10 cellular contexts compared by ENCODE assay signal in the genomic region with DNA sequence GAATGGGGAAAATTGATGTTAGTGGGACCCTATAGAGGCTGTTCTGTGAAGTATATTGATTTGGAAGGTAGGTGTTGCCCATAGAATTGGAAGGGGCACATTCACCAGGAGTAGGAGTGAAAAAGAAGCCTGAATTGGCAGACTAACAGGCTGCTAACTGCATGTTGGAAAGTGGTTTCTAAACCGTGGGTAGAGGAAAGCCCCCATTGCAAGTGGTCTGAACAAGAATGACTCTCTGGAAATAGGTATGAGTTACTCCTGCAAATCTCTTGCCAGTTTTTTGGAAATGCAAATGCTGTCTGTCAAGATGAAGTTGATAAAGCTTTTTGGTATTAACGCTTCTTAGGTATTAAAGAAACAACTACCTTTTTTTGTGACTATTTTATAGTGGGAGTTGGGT. TPM values are rescaled to one million over a fixed set of nuclear protein-coding genes. Genes with fewer than 3 reads are reported as not detected.
DNase-seq lines count a peak whose midpoint lies in the region; ATAC-seq, FAIRE-seq and TF ChIP-seq lines count a peak whose summit lies in the region.
"Had no signal": no experiment of that assay in that cellular context is flagged by ENCODE, and none has a peak within 500 bp of the region (broad histone marks: within the 10 kb centered on the region; RNA-seq: fewer than 3 reads in every experiment).

No MANE protein-coding gene starts in this region.

- H3K27ac ChIP-seq in BLaER1, result no peak overlapping the region

- peaks cover 45% of the 10 kb centered on the region for H3K4me1 ChIP-seq in BLaER1

- H3K9ac ChIP-seq in BLaER1, result peak overlapping the region; percentile 94

- H3K36me3 Mint-ChIP-seq in activated T-helper 1 cell treated with anti-CD3 and anti-CD28 coated beads, Interleukin-12 subunit alpha, Interleukin-12 subunit beta, Interleukin-2, Interleukin-4 antibody, amounts not matched to agents 30 ng/mL and 10 ng/mL and 1 ng/mL, durations not matched to agents 14 hours and 24 hours and 36 hours (ENCODE audit: low read depth), result peaks cover 42% of the 10 kb centered on the region
- H3K36me3 Mint-ChIP-seq in mesothelial cell of epicardium, result peaks cover 7% of the 10 kb centered on the region

- peak overlapping the region; percentile 93 for H3K4me2 ChIP-seq in BLaER1

- peak overlapping the region; percentile 98 for H3K4me3 Mint-ChIP-seq in activated T-helper 1 cell treated with anti-CD3 and anti-CD28 coated beads, Interleukin-12 subunit alpha, Interleukin-12 subunit beta, Interleukin-2, Interleukin-4 antibody, amounts not matched to agents 30 ng/mL and 10 ng/mL and 1 ng/mL, durations not matched to agents 14 hours and 24 hours and 36 hours
- H3K4me3 Mint-ChIP-seq in mesothelial cell of epicardium, result peak overlapping the region; percentile 88

- peaks cover 16% of the 10 kb centered on the region for H3K27me3 Mint-ChIP-seq in activated T-helper 1 cell treated with anti-CD3 and anti-CD28 coated beads, Interleukin-12 subunit alpha, Interleukin-12 subunit beta, Interleukin-2, Interleukin-4 antibody, amounts not matched to agents 30 ng/mL and 10 ng/mL and 1 ng/mL, durations not matched to agents 14 hours and 24 hours and 36 hours (ENCODE audit: insufficient read depth)
- no peaks in the 10 kb centered on the region for H3K27me3 Mint-ChIP-seq in mesothelial cell of epicardium (ENCODE audit: low read depth)

- ATAC-seq in HG02571 (IDR thresholded peaks at IDR 0.05; ENCODE audit: unreplicated experiment), result no peak
- ATAC-seq: heart left ventricle had no signal

- H3K27ac Mint-ChIP-seq in activated T-helper 1 cell treated with anti-CD3 and anti-CD28 coated beads, Interleukin-12 subunit alpha, Interleukin-12 subunit beta, Interleukin-2, Interleukin-4 antibody, amounts not matched to agents 30 ng/mL and 10 ng/mL and 1 ng/mL, durations not matched to agents 14 hours and 24 hours and 36 hours, result peak overlapping the region; percentile 100
- H3K27ac Mint-ChIP-seq in mesothelial cell of epicardium, result peak overlapping the region; percentile 94

- H4K20me1 ChIP-seq in BLaER1, result peaks cover 72% of the 10 kb centered on the region

- H3K4me1 Mint-ChIP-seq in activated T-helper 1 cell treated with anti-CD3 and anti-CD28 coated beads, Interleukin-12 subunit alpha, Interleukin-12 subunit beta, Interleukin-2, Interleukin-4 antibody, amounts not matched to agents 30 ng/mL and 10 ng/mL and 1 ng/mL, durations not matched to agents 14 hours and 24 hours and 36 hours (ENCODE audit: low read depth), result peaks cover 69% of the 10 kb centered on the region
- H3K4me1 Mint-ChIP-seq in mesothelial cell of epicardium, result peaks cover 63% of the 10 kb centered on the region

- no peaks in the 10 kb centered on the region for H3K27me3 ChIP-seq in BLaER1
- H3K27me3 ChIP-seq: heart left ventricle had no signal

- no peaks in the 10 kb centered on the region for H3K9me3 Mint-ChIP-seq in activated T-helper 1 cell treated with anti-CD3 and anti-CD28 coated beads, Interleukin-12 subunit alpha, Interleukin-12 subunit beta, Interleukin-2, Interleukin-4 antibody, amounts not matched to agents 30 ng/mL and 10 ng/mL and 1 ng/mL, durations not matched to agents 14 hours and 24 hours and 36 hours
- no peaks in the 10 kb centered on the region for H3K9me3 Mint-ChIP-seq in mesothelial cell of epicardium

- peak; percentile 47 for FAIRE-seq in GM19239 (lab: Jason Lieb, UNC)

- no peaks in the 10 kb centered on the region for H3K9me3 ChIP-seq in BLaER1
- H3K9me3 ChIP-seq: heart left ventricle had no signal

- peaks cover 30% of the 10 kb centered on the region for H3K36me3 ChIP-seq in BLaER1

- TF ChIP-seq CTCF in mesothelial cell of epicardium (IDR thresholded peaks at IDR 0.05; ENCODE audit: unreplicated experiment), result no peak

- H3K4me3 ChIP-seq in BLaER1, result peak overlapping the region; percentile 81; the same call in 1 of the 2 replicates

- intact Hi-C loops in activated T-helper 1 cell treated with anti-CD3 and anti-CD28 coated beads, Interleukin-12 subunit alpha, Interleukin-12 subunit beta, Interleukin-2, Interleukin-4 antibody, amounts not matched to agents 30 ng/mL and 10 ng/mL and 1 ng/mL, durations not matched to agents 14 hours and 24 hours and 36 hours (cut with micrococcal nuclease), result loop anchor here (2.0 to 10.0 kb wide), 4 partner anchors 108 to 1244 kb away; partner anchors contain the start of genes NKIRAS1 and RPL15

- DNase-seq in GM19239 (ENCODE audit: insufficient read length, low spot score), result no peak
- DNase-seq in activated T-helper 1 cell treated with anti-CD3 and anti-CD28 coated beads, Interleukin-12 subunit alpha, Interleukin-12 subunit beta, Interleukin-2, Interleukin-4 antibody, amounts not matched to agents 30 ng/mL and 10 ng/mL and 1 ng/mL, durations not matched to agents 14 hours and 24 hours and 36 hours (ENCODE audit: low spot score), result no peak
- no peak for DNase-seq in mesothelial cell of epicardium (ENCODE audit: low spot score in 2 of 2, unreplicated experiment in 2 of 2)
- no peak for DNase-seq in HK-2 (ENCODE audit: unreplicated experiment)
- no peak for DNase-seq in A172 (ENCODE audit: low spot score)
- DNase-seq in iPS-NIHi11 (ENCODE audit: low spot score), result no peak
- DNase-seq: DMS153 had no signal

RNA-seq across cellular contexts. Expression of gene UBE2E1, which starts 3.5 kb away (rescaled TPM):
- 78.8 and 87.0 TPM in 2 replicates for total RNA-seq in activated T-helper 1 cell treated with anti-CD3 and anti-CD28 coated beads, Interleukin-12 subunit alpha, Interleukin-12 subunit beta, Interleukin-2, Interleukin-4 antibody, amounts not matched to agents 30 ng/mL and 10 ng/mL and 1 ng/mL, durations not matched to agents 14 hours and 24 hours and 36 hours
- 89.9 to 93.3 TPM (median 90.4 TPM) in 3 replicates for total RNA-seq in mesothelial cell of epicardium
- 66.4 and 91.7 TPM in 2 replicates for total RNA-seq in A172 (2014; rRNA removed; shearing (Covaris generic))
